In the genomic region with DNA sequence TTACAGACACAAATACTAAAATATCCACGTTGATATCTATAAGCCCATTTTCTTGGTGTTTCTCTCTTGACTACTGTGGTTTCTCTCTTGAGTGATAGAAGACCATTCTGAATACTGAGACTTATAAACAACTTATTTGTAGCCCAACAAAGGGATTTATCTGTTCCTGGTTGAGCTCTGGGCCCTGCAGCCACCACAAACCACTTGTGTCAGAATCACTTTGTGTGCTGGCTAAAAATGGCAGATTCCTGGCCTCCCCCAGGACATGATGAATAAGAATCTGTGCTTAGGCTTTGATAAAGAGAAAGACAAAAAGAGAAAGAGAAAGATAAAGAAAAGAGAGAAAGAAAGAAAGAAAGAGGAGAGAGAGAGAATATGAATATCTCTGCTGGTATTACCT, we compare ENCODE assay signal across 8 cellular contexts. TPM values are rescaled to one million over a fixed set of nuclear protein-coding genes. Genes with fewer than 3 reads are reported as not detected.
"Had no signal": no experiment of that assay in that cellular context is flagged by ENCODE, and none has a peak within 500 bp of the region (broad histone marks: within the 10 kb centered on the region; RNA-seq: fewer than 3 reads in every experiment).

No MANE protein-coding gene starts in this region.

- ATAC-seq: K562 had no signal

- H3K4me1 Mint-ChIP-seq: H9 had no signal

- DNase-seq: GM23248, GOT3, H9, HCEC 1CT, IMR-90 had no signal

- FAIRE-seq: HTR-8/SVneo, K562 had no signal

- H3K4me3 Mint-ChIP-seq: H9 had no signal

- H3K9ac ChIP-seq: GM23248 had no signal

- H3K9me3 Mint-ChIP-seq: H9 had no signal

- H3K4me3 ChIP-seq: GM23248, K562 had no signal

- H3K27ac ChIP-seq: GM23248 had no signal

- H2AFZ ChIP-seq: GM23248 had no signal

- H3K27ac Mint-ChIP-seq: H9 had no signal

RNA-seq across cellular contexts. Expression of gene MCOLN2, which starts 18.9 kb away (rescaled TPM):
- total RNA-seq: GM23248, HT-29 had no signal
- polyA plus RNA-seq: K562 had no signal

RNA-seq across cellular contexts. Expression of gene MCOLN3, which starts 32.5 kb away (rescaled TPM):
- total RNA-seq: HT-29, IMR-90, K562 had no signal
